ENCODE assay signal across 11 cellular contexts in genomic region chrX:118520858-118521206, GRCh38. TPM values are rescaled to one million over a fixed set of nuclear protein-coding genes. Genes with fewer than 3 reads are reported as not detected.
DNase-seq lines count a peak whose midpoint lies in the region; ATAC-seq and TF ChIP-seq lines count a peak whose summit lies in the region.
"Had no signal": no experiment of that assay in that cellular context is flagged by ENCODE, and none has a peak within 500 bp of the region (broad histone marks: within the 10 kb centered on the region; RNA-seq: fewer than 3 reads in every experiment).

No MANE protein-coding gene starts in this region.

- no peak for TF ChIP-seq CTCF in AG04450 (IDR thresholded peaks at IDR 0.05; ENCODE audit: low read depth, low read length)
- no peak for TF ChIP-seq CTCF in brain microvascular endothelial cell (IDR thresholded peaks at IDR 0.05; ENCODE audit: low read depth, low read length, missing control alignments)
- no peak for TF ChIP-seq CTCF in nephron (IDR thresholded peaks at IDR 0.05; ENCODE audit: unreplicated experiment in 3 of 3)

- H3K27me3 Mint-ChIP-seq in nephron (ENCODE audit: low read depth): no peaks in the 10 kb centered on the region
- H3K27me3 Mint-ChIP-seq: stimulated activated naive CD8-positive, alpha-beta T cell treated with anti-CD3 and anti-CD28 coated beads, Interleukin-15, amount 100 ng/mL, for 72 hours had no signal

- H3K9me3 Mint-ChIP-seq in nephron: peaks cover 7% of the 10 kb centered on the region
- H3K9me3 Mint-ChIP-seq: stimulated activated naive CD8-positive, alpha-beta T cell treated with anti-CD3 and anti-CD28 coated beads, Interleukin-15, amount 100 ng/mL, for 72 hours had no signal

- ATAC-seq in HG03520 (IDR thresholded peaks at IDR 0.05; ENCODE audit: unreplicated experiment): no peak
- ATAC-seq: stimulated activated naive CD8-positive, alpha-beta T cell treated with anti-CD3 and anti-CD28 coated beads, Interleukin-15, amount 100 ng/mL, for 72 hours had no signal

- H3K36me3 ChIP-seq in brain microvascular endothelial cell (replicated peaks): no peaks in the 10 kb centered on the region
- H3K36me3 ChIP-seq: ovary had no signal

- no peak overlapping the region for H3K4me3 Mint-ChIP-seq in nephron

- peak overlapping the region; percentile 25 to 67 (median 63) for H3K27ac Mint-ChIP-seq in nephron
- H3K27ac Mint-ChIP-seq: stimulated activated naive CD8-positive, alpha-beta T cell treated with anti-CD3 and anti-CD28 coated beads, Interleukin-15, amount 100 ng/mL, for 72 hours had no signal

- CTCF ChIA-PET in AG04450 (lab: Charles Lee): no interaction called here

- no peaks in the 10 kb centered on the region for H3K9me3 ChIP-seq in AG04450 (ENCODE audit: control insufficient read depth, insufficient read depth, low read length)
- H3K9me3 ChIP-seq: Caco-2, ovary had no signal

- POLR2A ChIA-PET in AG04450 (lab: Yijun Ruan, JAX): interaction anchor here (0.7 to 1.3 kb wide), 2 partner anchors 24 to 25 kb away, joined by 3 to 4 read pairs; partner anchors contain the start of gene DOCK11

- H3K4me3 ChIP-seq in AG04450 (ENCODE audit: low read depth, low read length): no peak overlapping the region
- no peak overlapping the region for H3K4me3 ChIP-seq in brain microvascular endothelial cell (ENCODE audit: low read depth, low read length)
- H3K4me3 ChIP-seq: ovary had no signal

- H3K4me1 Mint-ChIP-seq in nephron: peaks cover 22% of the 10 kb centered on the region

- H3K27ac ChIP-seq in AG04450 (ENCODE audit: low read depth, low read length) (peak overlapping the region; percentile 84), brain microvascular endothelial cell (peak overlapping the region; percentile 78)
- H3K27ac ChIP-seq: ovary had no signal

- no peaks in the 10 kb centered on the region for H3K27me3 ChIP-seq in AG04450 (ENCODE audit: control insufficient read depth, insufficient read depth, low read length)
- H3K27me3 ChIP-seq in brain microvascular endothelial cell (replicated peaks): no peaks in the 10 kb centered on the region
- H3K27me3 ChIP-seq: ovary had no signal

- no peaks in the 10 kb centered on the region for H3K36me3 Mint-ChIP-seq in nephron (ENCODE audit: low read depth)

- in situ Hi-C loops in brain microvascular endothelial cell (cut with HindIII; ENCODE audit: low pct_ligation_motif_present, low sequenced_read_pairs): no loop called here

- DNase-seq in AG04450 (ENCODE audit: low read depth, low spot score) (no peak), HS-27A (ENCODE audit: low read depth) (peak; percentile 23), brain microvascular endothelial cell (no peak), putamen (ENCODE audit: low spot score) (no peak), retina (no peak), OCI-M2 (lab: John Stamatoyannopoulos, UW; ENCODE audit: unreplicated experiment) (no peak)
- DNase-seq: Caco-2; ovary; stimulated activated naive CD8-positive, alpha-beta T cell treated with anti-CD3 and anti-CD28 coated beads, Interleukin-15, amount 100 ng/mL, for 72 hours had no signal

RNA-seq across cellular contexts. Expression of gene DOCK11, which starts 25.2 kb away (rescaled TPM):
- polyA plus RNA-seq in AG04450 (2011; rRNA removed): 20.7 and 26.4 TPM in 2 replicates
- polyA minus RNA-seq in AG04450 (2011; rRNA and poly(A)+ RNA removed): 17.2 and 28.4 TPM in 2 replicates
